ENCODE assay signal across 10 cellular contexts in genomic region chr6:33914519-33915120, GRCh38.
DNase-seq lines count a peak whose midpoint lies in the region; ATAC-seq lines count a peak whose summit lies in the region.
"Had no signal": no experiment of that assay in that cellular context is flagged by ENCODE, and none has a peak within 500 bp of the region (broad histone marks: within the 10 kb centered on the region; RNA-seq: fewer than 3 reads in every experiment).

No MANE protein-coding gene starts in this region.

- no peaks in the 10 kb centered on the region for H3K9me3 ChIP-seq in CD4-positive, alpha-beta memory T cell (ENCODE audit: control insufficient read depth in 1 of 2, low read length in 2 of 2)

- peak overlapping the region; percentile 35 for H3K27ac ChIP-seq in CD4-positive, alpha-beta memory T cell (ENCODE audit: low read depth, low read length)
- H3K27ac ChIP-seq: parathyroid adenoma had no signal

- ATAC-seq in activated T-cell treated with anti-CD3 and anti-CD28 coated beads, Interleukin-2, amount 50 U/mL, for 72 hours (replicated peaks in 1 of 2), result peak; percentile 80 to 81
- ATAC-seq in GM19328 (IDR thresholded peaks at IDR 0.05; ENCODE audit: unreplicated experiment), result no peak

- no peaks in the 10 kb centered on the region for H3K36me3 Mint-ChIP-seq in CD4-positive, alpha-beta memory T cell
- no peaks in the 10 kb centered on the region for H3K36me3 Mint-ChIP-seq in activated T-cell treated with anti-CD3 and anti-CD28 coated beads, Interleukin-2, amount 50 U/mL, for 72 hours (ENCODE audit: insufficient read depth in 2 of 2)

- H3K4me3 ChIP-seq in CD4-positive, alpha-beta memory T cell (ENCODE audit: low read length in 2 of 2), result peak overlapping the region in 1 of 2 donors; percentile 25

- H3K27me3 ChIP-seq in CD4-positive, alpha-beta memory T cell (ENCODE audit: insufficient read depth, low read length), result no peaks in the 10 kb centered on the region

- peak overlapping the region; percentile 53 to 86 (median 77) for H3K4me3 Mint-ChIP-seq in CD4-positive, alpha-beta memory T cell
- peak overlapping the region; percentile 57 to 72 for H3K4me3 Mint-ChIP-seq in activated T-cell treated with anti-CD3 and anti-CD28 coated beads, Interleukin-2, amount 50 U/mL, for 72 hours

- peak; percentile 43 to 63 (median 52) for DNase-seq in CD4-positive, alpha-beta memory T cell
- peak; percentile 64 to 75 for DNase-seq in NOMO-1 (lab: John Stamatoyannopoulos, UW; ENCODE audit: unreplicated experiment in 2 of 2)
- peak; percentile 31 to 33 for DNase-seq in activated T-cell treated with anti-CD3 and anti-CD28 coated beads, Interleukin-2, amount 50 U/mL, for 72 hours
- peak; percentile 33 for DNase-seq in occipital lobe (lab: John Stamatoyannopoulos, UW)
- DNase-seq in NCI-H446 (lab: John Stamatoyannopoulos, UW), result no peak
- DNase-seq in DMS53 (lab: John Stamatoyannopoulos, UW), result no peak
- no peak for DNase-seq in G401 (ENCODE audit: low spot score)
- DNase-seq: NCI-H187 had no signal

- in situ Hi-C loops in G401 (cut with HindIII; ENCODE audit: low sequenced_read_pairs), result no loop called here

- H3K9me3 Mint-ChIP-seq in CD4-positive, alpha-beta memory T cell, result peaks cover 0 to 1% (median 0%) of the 10 kb centered on the region in 8 donors
- no peaks in the 10 kb centered on the region for H3K9me3 Mint-ChIP-seq in activated T-cell treated with anti-CD3 and anti-CD28 coated beads, Interleukin-2, amount 50 U/mL, for 72 hours

- POLR2A ChIA-PET in CD4-positive, alpha-beta memory T cell (lab: Charles Lee; ENCODE audit: partially characterized antibody), result interaction anchor here (1.1 to 3.2 kb wide), 7 partner anchors 10 to 126 kb away, joined by 3 to 42 read pairs (median 5); partner anchors contain the start of gene LEMD2

- peaks cover 39% of the 10 kb centered on the region for H3K4me1 ChIP-seq in CD4-positive, alpha-beta memory T cell (ENCODE audit: insufficient read depth, low read length)
- H3K4me1 ChIP-seq: parathyroid adenoma had no signal

- H3K27ac Mint-ChIP-seq in CD4-positive, alpha-beta memory T cell, result peak overlapping the region; percentile 74 to 97 (median 82)
- H3K27ac Mint-ChIP-seq in activated T-cell treated with anti-CD3 and anti-CD28 coated beads, Interleukin-2, amount 50 U/mL, for 72 hours, result no peak overlapping the region

- CTCF ChIA-PET in CD4-positive, alpha-beta memory T cell (lab: Charles Lee; ENCODE audit: partially characterized antibody), result interaction anchor here (1.1 to 3.5 kb wide), 10 partner anchors 10 to 147 kb away, joined by 3 to 15 read pairs (median 5); no protein-coding TSS in a partner anchor

- H3K4me1 Mint-ChIP-seq in CD4-positive, alpha-beta memory T cell, result peaks cover 34 to 56% (median 50%) of the 10 kb centered on the region in 4 donors
- H3K4me1 Mint-ChIP-seq in activated T-cell treated with anti-CD3 and anti-CD28 coated beads, Interleukin-2, amount 50 U/mL, for 72 hours (ENCODE audit: low read depth), result peaks cover 32% of the 10 kb centered on the region

- no peaks in the 10 kb centered on the region for H3K36me3 ChIP-seq in CD4-positive, alpha-beta memory T cell (ENCODE audit: insufficient read depth, low read length)

- intact Hi-C loops in CD4-positive, alpha-beta memory T cell (cut with micrococcal nuclease), result loop anchor here (1.0 to 2.0 kb wide), 2 partner anchors 10 to 58 kb away; no protein-coding TSS in a partner anchor

- peaks cover 0 to 1% of the 10 kb centered on the region in 2 donors for H3K27me3 Mint-ChIP-seq in CD4-positive, alpha-beta memory T cell
- no peaks in the 10 kb centered on the region for H3K27me3 Mint-ChIP-seq in activated T-cell treated with anti-CD3 and anti-CD28 coated beads, Interleukin-2, amount 50 U/mL, for 72 hours (ENCODE audit: low read depth)

Comparison
In these comparisons a context has a peak if more than half of its experiments do, and no peak if none do; other contexts are left out.
1. DNase-seq: peak in CD4-positive, alpha-beta memory T cell (5 of 5), NOMO-1 (2 of 2), activated T-cell treated with anti-CD3 and anti-CD28 coated beads, Interleukin-2, amount 50 U/mL, for 72 hours (2 of 2) and occipital lobe (single experiment); none in NCI-H446 (0 of 2), DMS53 (single experiment) and G401 (single experiment).